In the genomic region with DNA sequence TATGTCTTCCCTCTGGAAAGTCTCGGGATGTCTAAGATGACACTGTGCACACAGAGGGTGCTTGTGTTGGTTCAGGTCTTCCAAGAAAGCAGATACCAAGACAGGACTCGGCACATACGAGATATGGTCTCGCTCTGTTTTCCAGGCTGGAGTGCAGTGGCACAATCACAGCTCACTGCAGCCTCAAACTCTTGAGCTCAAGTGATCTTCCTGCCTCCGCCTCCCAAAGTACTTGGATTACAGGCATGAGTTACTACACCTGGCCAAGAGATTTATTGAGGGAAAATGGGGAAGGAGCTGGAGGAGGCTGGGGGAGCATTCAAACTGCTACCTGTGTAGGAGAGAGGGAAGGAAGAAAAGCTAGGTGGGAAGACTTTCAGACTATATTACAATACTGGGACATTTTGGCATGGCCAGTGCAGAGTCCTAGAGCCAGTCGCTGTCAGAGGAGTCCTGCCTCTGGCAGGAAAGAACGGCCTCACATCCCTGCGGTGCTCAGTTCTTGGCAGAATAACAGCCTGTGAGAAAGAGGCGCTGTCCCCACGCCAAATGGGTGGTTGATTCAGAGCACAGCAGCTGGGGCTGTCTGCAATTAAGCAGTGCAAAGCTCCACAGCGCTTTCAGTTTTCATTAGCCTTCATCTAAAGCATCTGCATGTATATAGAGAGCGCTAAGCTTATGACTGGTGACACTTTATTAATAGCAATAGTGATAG, we compare ENCODE assay signal across 12 cellular contexts. TPM values are rescaled to one million over a fixed set of nuclear protein-coding genes. Genes with fewer than 3 reads are reported as not detected.
A peak's percentile ranks its signal among the peaks of the same experiment; 100 is the strongest.
DNase-seq lines count a peak whose midpoint lies in the region; ATAC-seq and TF ChIP-seq lines count a peak whose summit lies in the region.
"Had no signal": no experiment of that assay in that cellular context is flagged by ENCODE, and none has a peak within 500 bp of the region (broad histone marks: within the 10 kb centered on the region; RNA-seq: fewer than 3 reads in every experiment).

No MANE protein-coding gene starts in this region.

- H3K27me3 Mint-ChIP-seq in GM23338 (ENCODE audit: insufficient read depth, low read depth, poor library complexity): peaks cover 5% of the 10 kb centered on the region
- H3K27me3 Mint-ChIP-seq in activated T-cell treated with anti-CD3 and anti-CD28 coated beads, Interleukin-2, amount 50 U/mL, for 72 hours (ENCODE audit: low read depth): peaks cover 6% of the 10 kb centered on the region
- peaks cover 5 to 7% of the 10 kb centered on the region in 2 donors for H3K27me3 Mint-ChIP-seq in stimulated activated naive B cell treated with anti-CD40 and anti-IgM and Interleukin-4, amounts not matched to agents 10 μg/mL and 1 μg/mL and 100 μg/mL, for 72 hours

- H3K79me2 ChIP-seq in GM23338 (replicated peaks; ENCODE audit: insufficient read depth): no peaks in the 10 kb centered on the region

- peaks cover 42% of the 10 kb centered on the region for H3K4me1 ChIP-seq in GM23338 (ENCODE audit: insufficient read depth)
- peaks cover 0 to 13% (median 6%) of the 10 kb centered on the region in 4 donors for H3K4me1 ChIP-seq in sigmoid colon

- H3K9me2 ChIP-seq in GM23338 (ENCODE audit: insufficient read depth): no peaks in the 10 kb centered on the region

- TF ChIP-seq CTCF in GM23338 (conservative IDR thresholded peaks at IDR 0.05; ENCODE audit: low read depth in 2 of 2) (no peak), sigmoid colon (IDR thresholded peaks at IDR 0.05) (no peak)

- intact Hi-C loops in Right ventricle myocardium superior (cut with DNase I) (no loop called here), sigmoid colon (cut with DNase I) (no loop called here)

- TF ChIP-seq EP300 in sigmoid colon (IDR thresholded peaks at IDR 0.05): no peak

- no peak for TF ChIP-seq POLR2A in sigmoid colon (IDR thresholded peaks at IDR 0.05)

- H3K27me3 ChIP-seq in GM23338 (ENCODE audit: insufficient read depth) (no peaks in the 10 kb centered on the region; the same call in 1 of the 2 replicates), sigmoid colon (no peaks in the 10 kb centered on the region)

- no peak overlapping the region; the same call in 1 of the 2 replicates for H3K4me2 ChIP-seq in GM23338

- H3K27ac ChIP-seq in GM23338 (ENCODE audit: low read depth) (no peak overlapping the region), sigmoid colon (no peak overlapping the region)

- no peak overlapping the region for H3K4me3 Mint-ChIP-seq in GM23338
- no peak overlapping the region for H3K4me3 Mint-ChIP-seq in activated T-cell treated with anti-CD3 and anti-CD28 coated beads, Interleukin-2, amount 50 U/mL, for 72 hours
- no peak overlapping the region for H3K4me3 Mint-ChIP-seq in stimulated activated naive B cell treated with anti-CD40 and anti-IgM and Interleukin-4, amounts not matched to agents 10 μg/mL and 1 μg/mL and 100 μg/mL, for 72 hours

- H3K36me3 Mint-ChIP-seq in GM23338 (ENCODE audit: low read depth): no peaks in the 10 kb centered on the region
- H3K36me3 Mint-ChIP-seq in activated T-cell treated with anti-CD3 and anti-CD28 coated beads, Interleukin-2, amount 50 U/mL, for 72 hours (ENCODE audit: insufficient read depth in 2 of 2): no peaks in the 10 kb centered on the region
- H3K36me3 Mint-ChIP-seq in stimulated activated naive B cell treated with anti-CD40 and anti-IgM and Interleukin-4, amounts not matched to agents 10 μg/mL and 1 μg/mL and 100 μg/mL, for 72 hours: no peaks in the 10 kb centered on the region

- H3K4me1 Mint-ChIP-seq in GM23338: peaks cover 35% of the 10 kb centered on the region
- no peaks in the 10 kb centered on the region for H3K4me1 Mint-ChIP-seq in activated T-cell treated with anti-CD3 and anti-CD28 coated beads, Interleukin-2, amount 50 U/mL, for 72 hours (ENCODE audit: low read depth)
- H3K4me1 Mint-ChIP-seq in stimulated activated naive B cell treated with anti-CD40 and anti-IgM and Interleukin-4, amounts not matched to agents 10 μg/mL and 1 μg/mL and 100 μg/mL, for 72 hours: no peaks in the 10 kb centered on the region

- no peaks in the 10 kb centered on the region for H3K9me3 ChIP-seq in sigmoid colon
- H3K9me3 ChIP-seq: HAP-1 had no signal

- H2AFZ ChIP-seq in GM23338: peak overlapping the region; percentile 70

- peak; percentile 45 for ATAC-seq in GM23338
- ATAC-seq in Right ventricle myocardium superior (ENCODE audit: poor library complexity): peak; percentile 97
- ATAC-seq in HG02763 (IDR thresholded peaks at IDR 0.05; ENCODE audit: unreplicated experiment): no peak
- ATAC-seq in activated T-cell treated with anti-CD3 and anti-CD28 coated beads, Interleukin-2, amount 50 U/mL, for 72 hours (replicated peaks in 1 of 2): no peak
- no peak for ATAC-seq in stimulated activated naive B cell treated with anti-CD40 and anti-IgM and Interleukin-4, amounts not matched to agents 10 μg/mL and 1 μg/mL and 100 μg/mL, for 72 hours (replicated peaks)

- H3K9me3 Mint-ChIP-seq in GM23338: no peaks in the 10 kb centered on the region
- no peaks in the 10 kb centered on the region for H3K9me3 Mint-ChIP-seq in activated T-cell treated with anti-CD3 and anti-CD28 coated beads, Interleukin-2, amount 50 U/mL, for 72 hours
- no peaks in the 10 kb centered on the region for H3K9me3 Mint-ChIP-seq in stimulated activated naive B cell treated with anti-CD40 and anti-IgM and Interleukin-4, amounts not matched to agents 10 μg/mL and 1 μg/mL and 100 μg/mL, for 72 hours

- H3K27ac Mint-ChIP-seq in GM23338: no peak overlapping the region
- H3K27ac Mint-ChIP-seq in activated T-cell treated with anti-CD3 and anti-CD28 coated beads, Interleukin-2, amount 50 U/mL, for 72 hours: no peak overlapping the region
- no peak overlapping the region for H3K27ac Mint-ChIP-seq in stimulated activated naive B cell treated with anti-CD40 and anti-IgM and Interleukin-4, amounts not matched to agents 10 μg/mL and 1 μg/mL and 100 μg/mL, for 72 hours

- H3F3A ChIP-seq in GM23338 (replicated peaks; ENCODE audit: low read depth): no peaks in the 10 kb centered on the region

- H3K36me3 ChIP-seq in GM23338 (ENCODE audit: insufficient read depth) (no peaks in the 10 kb centered on the region), sigmoid colon (no peaks in the 10 kb centered on the region)
- H3K36me3 ChIP-seq: HAP-1 had no signal

- peak; percentile 18 for DNase-seq in GM23338 (ENCODE audit: low spot score)
- peak; percentile 5 for DNase-seq in OCI-M1 (lab: John Stamatoyannopoulos, UW)
- peak; percentile 87 for DNase-seq in Right ventricle myocardium superior
- DNase-seq in sigmoid colon: peak; percentile 89
- DNase-seq in islet precursor cell: no peak
- DNase-seq in activated T-cell treated with anti-CD3 and anti-CD28 coated beads, Interleukin-2, amount 50 U/mL, for 72 hours: no peak
- DNase-seq in stimulated activated naive B cell treated with anti-CD40 and anti-IgM and Interleukin-4, amounts not matched to agents 10 μg/mL and 1 μg/mL and 100 μg/mL, for 72 hours: no peak
- DNase-seq: KBM-7, mesendoderm, T1000 had no signal

- no peaks in the 10 kb centered on the region for H4K20me1 ChIP-seq in GM23338 (replicated peaks; ENCODE audit: insufficient read depth)

- H3K4me3 ChIP-seq in GM23338 (no peak overlapping the region), sigmoid colon (peak overlapping the region in 1 of 4 donors; percentile 12)
- H3K4me3 ChIP-seq: HAP-1 had no signal

- WGBS in sigmoid colon, 2 donors: 71 to 79% methylated on average over 12 of the region's 12 CpGs

TF ChIP-seq in GM23338, 12 proteins besides CTCF, POLR2A, EP300 and RAD21 (continues in another document):
- TF ChIP-seq STAT1 (IDR thresholded peaks at IDR 0.05; ENCODE audit: unreplicated experiment) (no peak), CREB1 (CRISPR knock-in tag; IDR thresholded peaks at IDR 0.05; ENCODE audit: low read depth) (no peak), ZNF114 (CRISPR knock-in tag; IDR thresholded peaks at IDR 0.05) (no peak)
- TF ChIP-seq, protein P1, sequence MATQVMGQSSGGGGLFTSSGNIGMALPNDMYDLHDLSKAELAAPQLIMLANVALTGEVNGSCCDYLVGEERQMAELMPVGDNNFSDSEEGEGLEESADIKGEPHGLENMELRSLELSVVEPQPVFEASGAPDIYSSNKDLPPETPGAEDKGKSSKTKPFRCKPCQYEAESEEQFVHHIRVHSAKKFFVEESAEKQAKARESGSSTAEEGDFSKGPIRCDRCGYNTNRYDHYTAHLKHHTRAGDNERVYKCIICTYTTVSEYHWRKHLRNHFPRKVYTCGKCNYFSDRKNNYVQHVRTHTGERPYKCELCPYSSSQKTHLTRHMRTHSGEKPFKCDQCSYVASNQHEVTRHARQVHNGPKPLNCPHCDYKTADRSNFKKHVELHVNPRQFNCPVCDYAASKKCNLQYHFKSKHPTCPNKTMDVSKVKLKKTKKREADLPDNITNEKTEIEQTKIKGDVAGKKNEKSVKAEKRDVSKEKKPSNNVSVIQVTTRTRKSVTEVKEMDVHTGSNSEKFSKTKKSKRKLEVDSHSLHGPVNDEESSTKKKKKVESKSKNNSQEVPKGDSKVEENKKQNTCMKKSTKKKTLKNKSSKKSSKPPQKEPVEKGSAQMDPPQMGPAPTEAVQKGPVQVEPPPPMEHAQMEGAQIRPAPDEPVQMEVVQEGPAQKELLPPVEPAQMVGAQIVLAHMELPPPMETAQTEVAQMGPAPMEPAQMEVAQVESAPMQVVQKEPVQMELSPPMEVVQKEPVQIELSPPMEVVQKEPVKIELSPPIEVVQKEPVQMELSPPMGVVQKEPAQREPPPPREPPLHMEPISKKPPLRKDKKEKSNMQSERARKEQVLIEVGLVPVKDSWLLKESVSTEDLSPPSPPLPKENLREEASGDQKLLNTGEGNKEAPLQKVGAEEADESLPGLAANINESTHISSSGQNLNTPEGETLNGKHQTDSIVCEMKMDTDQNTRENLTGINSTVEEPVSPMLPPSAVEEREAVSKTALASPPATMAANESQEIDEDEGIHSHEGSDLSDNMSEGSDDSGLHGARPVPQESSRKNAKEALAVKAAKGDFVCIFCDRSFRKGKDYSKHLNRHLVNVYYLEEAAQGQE (IDR thresholded peaks at IDR 0.05; ENCODE audit: unreplicated experiment): no peak

RNA-seq across cellular contexts. Expression of a gene that starts 18.3 kb away (rescaled TPM):
- total RNA-seq in GM23338 (2014; rRNA removed; shearing (Covaris generic)): 0.24 TPM in 1 of 2 replicates, not detected in the other
- 0.05 TPM in 1 of 2 replicates, not detected in the other for polyA plus RNA-seq in GM23338 (2016; fragmentation: Nextera tagmentation; extraction: Ambion mirVana)
- total RNA-seq in Right ventricle myocardium superior: not detected
- not detected for total RNA-seq in sigmoid colon
- polyA plus RNA-seq in sigmoid colon: 1 to 10 TPM in 1 of 3 donors, under 1 TPM in 2; 0.60 to 2.3 (median 0.90) TPM
- total RNA-seq in activated T-cell treated with anti-CD3 and anti-CD28 coated beads, Interleukin-2, amount 50 U/mL, for 72 hours: not detected

Comparison
In these comparisons a context has a peak if more than half of its experiments do, and no peak if none do; other contexts are left out.
1. ATAC-seq: peak in GM23338 (single experiment) and Right ventricle myocardium superior (single experiment); none in HG02763 (single experiment), activated T-cell treated with anti-CD3 and anti-CD28 coated beads, Interleukin-2, amount 50 U/mL, for 72 hours (0 of 2) and stimulated activated naive B cell treated with anti-CD40 and anti-IgM and Interleukin-4, amounts not matched to agents 10 μg/mL and 1 μg/mL and 100 μg/mL, for 72 hours (0 of 2).
2. DNase-seq: peak in GM23338 (single experiment), OCI-M1 (single experiment), Right ventricle myocardium superior (single experiment) and sigmoid colon (single experiment); none in islet precursor cell (single experiment), activated T-cell treated with anti-CD3 and anti-CD28 coated beads, Interleukin-2, amount 50 U/mL, for 72 hours (0 of 2) and stimulated activated naive B cell treated with anti-CD40 and anti-IgM and Interleukin-4, amounts not matched to agents 10 μg/mL and 1 μg/mL and 100 μg/mL, for 72 hours (single experiment).